In genomic region chr1:214349781-214350180, GRCh38 we compare ENCODE assay signal across 21 cellular contexts.
DNase-seq lines count a peak whose midpoint lies in the region; ATAC-seq and TF ChIP-seq lines count a peak whose summit lies in the region.
"Had no signal": no experiment of that assay in that cellular context is flagged by ENCODE, and none has a peak within 500 bp of the region (broad histone marks: within the 10 kb centered on the region; RNA-seq: fewer than 3 reads in every experiment).

No MANE protein-coding gene starts in this region.

- H3K79me1 ChIP-seq in H9 (ENCODE audit: insufficient read depth, low read depth, low read length, poor library complexity, severe bottlenecking) = no peaks in the 10 kb centered on the region
- peaks cover 4% of the 10 kb centered on the region for H3K79me1 ChIP-seq in mesenchymal stem cell (replicated peaks; ENCODE audit: low read length, poor library complexity, severe bottlenecking)

- H3K4me1 ChIP-seq in H9 (ENCODE audit: insufficient read depth, low read length) = peaks cover 10% of the 10 kb centered on the region; the same call in 1 of the 2 replicates
- peaks cover 6% of the 10 kb centered on the region for H3K4me1 ChIP-seq in mesenchymal stem cell (ENCODE audit: control insufficient read depth, insufficient read depth, low read depth, low read length)
- H3K4me1 ChIP-seq in effector memory CD4-positive, alpha-beta T cell (ENCODE audit: control insufficient read depth, insufficient read depth, low read length, poor library complexity, severe bottlenecking) = no peaks in the 10 kb centered on the region
- H3K4me1 ChIP-seq: suprapubic skin had no signal

- H2BK15ac ChIP-seq in H9 (ENCODE audit: low read depth, low read length) = no peak overlapping the region
- no peak overlapping the region for H2BK15ac ChIP-seq in mesenchymal stem cell (ENCODE audit: low read depth, poor library complexity, severe bottlenecking)

- peak overlapping the region; percentile 8 for H3T11ph ChIP-seq in H9 (ENCODE audit: low read length)

- H4K8ac ChIP-seq in H9 (replicated peaks; ENCODE audit: insufficient read length, low read depth, low read length) = no peak overlapping the region
- H4K8ac ChIP-seq in mesenchymal stem cell (ENCODE audit: low read length) = no peak overlapping the region

- CTCF ChIA-PET in Calu3 (lab: Charles Lee) = interaction anchor here (0.7 to 1.4 kb wide), 5 partner anchors 18 to 353 kb away, joined by 3 to 4 read pairs (median 3); no protein-coding TSS in a partner anchor

- H3K9me3 Mint-ChIP-seq in H9 = peaks cover 4 to 8% of the 10 kb centered on the region in 2 experiments; a peak in 4 of 5 replicates
- H3K9me3 Mint-ChIP-seq in Calu3 (ENCODE audit: low read depth, unreplicated experiment) = peaks cover 3% of the 10 kb centered on the region

- H3K14ac ChIP-seq in H9 (ENCODE audit: insufficient read depth, low read length) (no peak overlapping the region), mesenchymal stem cell (ENCODE audit: low read length in 2 of 2) (no peak overlapping the region)

- H3K27me3 Mint-ChIP-seq in H9 (ENCODE audit: low read depth) (no peaks in the 10 kb centered on the region), Calu3 (ENCODE audit: unreplicated experiment) (no peaks in the 10 kb centered on the region)
- H3K27me3 Mint-ChIP-seq: activated CD4-positive, alpha-beta T cell treated with anti-CD3 and anti-CD28 coated beads for 36 hours; CD4-positive, alpha-beta memory T cell; effector memory CD8-positive, alpha-beta T cell had no signal

- H2BK20ac ChIP-seq in H9 (ENCODE audit: low read depth, low read length, poor library complexity, severe bottlenecking) = no peak overlapping the region

- H3K4me3 Mint-ChIP-seq in H9 = no peak overlapping the region
- no peak overlapping the region for H3K4me3 Mint-ChIP-seq in Calu3 (ENCODE audit: low read depth, unreplicated experiment)
- H3K4me3 Mint-ChIP-seq: activated CD4-positive, alpha-beta T cell treated with anti-CD3 and anti-CD28 coated beads for 36 hours; CD4-positive, alpha-beta memory T cell; effector memory CD8-positive, alpha-beta T cell had no signal

- H3K27ac Mint-ChIP-seq in H9 (peak overlapping the region in 2 of 3 experiments; percentile 8 to 92; a peak in 3 of 7 replicates), Calu3 (ENCODE audit: unreplicated experiment) (no peak overlapping the region)
- H3K27ac Mint-ChIP-seq: activated CD4-positive, alpha-beta T cell treated with anti-CD3 and anti-CD28 coated beads for 36 hours; activated T-helper 2 cell treated with anti-CD3 and anti-CD28 coated beads, Interferon-gamma antibody, Interleukin-2, Interleukin-4, amounts not matched to agents 10 μg/mL and 5 μg/mL and 100 μg/mL, durations not matched to agents 14 hours and 24 hours and 36 hours; effector memory CD8-positive, alpha-beta T cell had no signal

- DNase-seq in A172 (ENCODE audit: low spot score) (peak; percentile 81), H9 (no peak), amniotic epithelial cell (ENCODE audit: low read depth) (peak; percentile 77), mesenchymal stem cell (no peak), NCI-H345 treated with DMSO at 0.1 percent for 48 hours (lab: John Stamatoyannopoulos, UW; ENCODE audit: unreplicated experiment) (no peak), Calu3 (no peak)
- DNase-seq in effector memory CD4-positive, alpha-beta T cell = no peak
- DNase-seq: activated CD4-positive, alpha-beta T cell treated with anti-CD3 and anti-CD28 coated beads for 36 hours; adrenal gland; CD4-positive, alpha-beta memory T cell; central memory CD4-positive, alpha-beta T cell; effector memory CD8-positive, alpha-beta T cell; NCI-H1436; NCI-H2171 treated with DMSO at 0.1 percent for 48 hours had no signal

- intact Hi-C loops in Calu3 (cut with micrococcal nuclease; ENCODE audit: unreplicated experiment) = no loop called here

- peaks cover 30 to 65% of the 10 kb centered on the region in 2 experiments for H3K36me3 ChIP-seq in mesenchymal stem cell (ENCODE audit: control insufficient read depth in 1 of 2, insufficient read depth in 2 of 2, low read depth in 1 of 2, low read length in 2 of 2)
- H3K36me3 ChIP-seq in effector memory CD4-positive, alpha-beta T cell (ENCODE audit: control insufficient read depth, insufficient read depth, low read length) = peaks cover 5% of the 10 kb centered on the region

- H3K36me3 Mint-ChIP-seq in H9 (ENCODE audit: insufficient read depth in 1 of 3, low read depth in 3 of 3) (peaks cover 14 to 52% (median 39%) of the 10 kb centered on the region in 3 experiments), Calu3 (ENCODE audit: insufficient read depth, unreplicated experiment) (peaks cover 38% of the 10 kb centered on the region)

- no peaks in the 10 kb centered on the region for H4K20me1 ChIP-seq in H9 (ENCODE audit: control insufficient read depth, insufficient read depth, insufficient read length)

- H3K4me2 ChIP-seq in H9 (ENCODE audit: insufficient read depth, insufficient read length, low read length) (no peak overlapping the region), mesenchymal stem cell (ENCODE audit: low read length, poor library complexity, severe bottlenecking) (no peak overlapping the region)
- H3K4me2 ChIP-seq: A549, PC-9 had no signal

- no peak overlapping the region for H2BK120ac ChIP-seq in H9 (ENCODE audit: low read depth, low read length, poor library complexity, severe bottlenecking)
- no peak overlapping the region for H2BK120ac ChIP-seq in mesenchymal stem cell (ENCODE audit: low read depth, low read length)

- no peak overlapping the region for H2BK12ac ChIP-seq in H9 (ENCODE audit: insufficient read length, low read depth, low read length)
- H2BK12ac ChIP-seq in mesenchymal stem cell (ENCODE audit: low read length in 2 of 2) = no peak overlapping the region

- WGBS in H9 (ENCODE audit: extremely low coverage, insufficient read length, low lambda C conversion rate) = no CpG with 5 or more reads among the region's 2 CpGs
- 100% methylated on average over 1 of the region's 2 CpGs for whole genome bisulfite sequencing in mesenchymal stem cell

- TF ChIP-seq CTCF in H9 (conservative IDR thresholded peaks at IDR 0.05) (no peak), Calu3 (IDR thresholded peaks at IDR 0.05; ENCODE audit: unreplicated experiment) (no peak)

- H3K18ac ChIP-seq in H9 (ENCODE audit: insufficient read length, low read depth, low read length) (no peak overlapping the region), mesenchymal stem cell (ENCODE audit: low read depth in 1 of 2, low read length in 2 of 2) (no peak overlapping the region)

- H3K23me2 ChIP-seq in H9 (ENCODE audit: insufficient read length, low read depth, low read length, poor library complexity, severe bottlenecking) = no peaks in the 10 kb centered on the region

- ATAC-seq in HG02884 (IDR thresholded peaks at IDR 0.05; ENCODE audit: unreplicated experiment) = no peak
- ATAC-seq: A549; activated CD4-positive, alpha-beta T cell treated with anti-CD3 and anti-CD28 coated beads for 36 hours; effector memory CD8-positive, alpha-beta T cell; HCT116 had no signal

- H2BK5ac ChIP-seq in H9 (ENCODE audit: insufficient read length, low read length) = no peak overlapping the region
- H2BK5ac ChIP-seq in mesenchymal stem cell (ENCODE audit: low read depth, low read length, poor library complexity, severe bottlenecking) = no peak overlapping the region

- H3K56ac ChIP-seq in H9 (ENCODE audit: insufficient read length, low read depth, low read length) = no peak overlapping the region

- H4K5ac ChIP-seq in H9 (ENCODE audit: insufficient read length, low read depth, low read length) = no peak overlapping the region

- H3K23ac ChIP-seq in H9 (ENCODE audit: insufficient read length, low read depth, low read length) (no peak overlapping the region), mesenchymal stem cell (ENCODE audit: low read length in 2 of 2) (no peak overlapping the region)

- H3K4ac ChIP-seq in H9 (ENCODE audit: low read depth, low read length) (no peak overlapping the region), mesenchymal stem cell (ENCODE audit: low read depth in 1 of 2, low read length in 2 of 2) (no peak overlapping the region)

- H2AK5ac ChIP-seq in H9 (ENCODE audit: insufficient read length, low read length) (no peak overlapping the region), mesenchymal stem cell (ENCODE audit: low read length, severe bottlenecking) (no peak overlapping the region)

- no peaks in the 10 kb centered on the region for H3K79me2 ChIP-seq in H9 (ENCODE audit: insufficient read depth, low read length)

- H3K9ac ChIP-seq in H9 (ENCODE audit: extremely low read depth, insufficient read length, low read length) = no peak overlapping the region
- H3K9ac ChIP-seq in mesenchymal stem cell (ENCODE audit: low read length) = no peak overlapping the region

- H3K4me3 ChIP-seq in mesenchymal stem cell (ENCODE audit: insufficient read depth in 1 of 2, low read depth in 1 of 2, low read length in 2 of 2) = no peak overlapping the region
- H3K4me3 ChIP-seq in effector memory CD4-positive, alpha-beta T cell (ENCODE audit: insufficient read depth, low read depth, low read length, poor library complexity, severe bottlenecking) = no peak overlapping the region
- H3K4me3 ChIP-seq: A549, adrenal gland, PC-9, SK-N-MC, suprapubic skin had no signal

- H4K91ac ChIP-seq in H9 (ENCODE audit: insufficient read length, low read depth, low read length) = no peak overlapping the region
- no peak overlapping the region for H4K91ac ChIP-seq in mesenchymal stem cell (ENCODE audit: low read length)

- H3K27me3 ChIP-seq in H9 (ENCODE audit: insufficient read depth, low read length) (no peaks in the 10 kb centered on the region), mesenchymal stem cell (ENCODE audit: control insufficient read depth in 1 of 2, insufficient read depth in 1 of 2, low read length in 2 of 2) (no peaks in the 10 kb centered on the region)
- no peaks in the 10 kb centered on the region for H3K27me3 ChIP-seq in effector memory CD4-positive, alpha-beta T cell (replicated peaks; ENCODE audit: control insufficient read depth, insufficient read depth, low read length, poor library complexity, severe bottlenecking)
- H3K27me3 ChIP-seq: adrenal gland, suprapubic skin had no signal

- H3K4me1 Mint-ChIP-seq in H9 (peaks cover 20 to 21% of the 10 kb centered on the region in 2 experiments), Calu3 (ENCODE audit: low read depth, unreplicated experiment) (no peaks in the 10 kb centered on the region)
- H3K4me1 Mint-ChIP-seq: activated CD4-positive, alpha-beta T cell treated with anti-CD3 and anti-CD28 coated beads for 36 hours had no signal

- H3K9me3 ChIP-seq in H9 (ENCODE audit: control insufficient read depth, low read depth, low read length) (no peaks in the 10 kb centered on the region), mesenchymal stem cell (ENCODE audit: control insufficient read depth, low read length) (no peaks in the 10 kb centered on the region)
- no peaks in the 10 kb centered on the region for H3K9me3 ChIP-seq in effector memory CD4-positive, alpha-beta T cell (ENCODE audit: control insufficient read depth, low read length)
- H3K9me3 ChIP-seq: A549, adrenal gland, suprapubic skin had no signal

- BruUV-seq in Calu3 (replicated peaks; lab: Mats Ljungman, UMichigan) = no TSS peak

- no peak overlapping the region for H2AFZ ChIP-seq in H9 (ENCODE audit: low read length)
- no peak overlapping the region for H2AFZ ChIP-seq in mesenchymal stem cell (ENCODE audit: low read depth, low read length)
- H2AFZ ChIP-seq: PC-9 had no signal

- H3K27ac ChIP-seq in H9 (ENCODE audit: insufficient read length, low read depth, low read length) = no peak overlapping the region
- peak overlapping the region; percentile 65 for H3K27ac ChIP-seq in mesenchymal stem cell (ENCODE audit: low read length, poor library complexity, severe bottlenecking)
- H3K27ac ChIP-seq in effector memory CD4-positive, alpha-beta T cell (ENCODE audit: insufficient read depth, low read length, poor library complexity, severe bottlenecking) = no peak overlapping the region
- H3K27ac ChIP-seq: A549, adrenal gland, PC-9, SK-N-MC, suprapubic skin had no signal

Comparison
In these comparisons a context has a peak if more than half of its experiments do, and no peak if none do; other contexts are left out.
1. DNase-seq: peak in A172 (single experiment) and amniotic epithelial cell (single experiment); none in H9 (single experiment), mesenchymal stem cell (single experiment), NCI-H345 treated with DMSO at 0.1 percent for 48 hours (single experiment), Calu3 (single experiment) and effector memory CD4-positive, alpha-beta T cell (0 of 3).